1 cellular context compared by ENCODE assay signal in genomic region chr20:47618479-47618878, GRCh38.
TF ChIP-seq lines count a peak whose summit lies in the region.

No MANE protein-coding gene starts in this region.

TF ChIP-seq in GM12878, 131 proteins besides CTCF, POLR2A, EP300 and RAD21 (continued from another document):
- no peak for TF ChIP-seq ZBTB11 (CRISPR knock-in tag; IDR thresholded peaks at IDR 0.05)
